Comparison of ENCODE assay signal across 22 cellular contexts in genomic region chr13:82477436-82477835, GRCh38.
"Had no signal": no experiment of that assay in that cellular context is flagged by ENCODE, and none has a peak within 500 bp of the region (broad histone marks: within the 10 kb centered on the region; RNA-seq: fewer than 3 reads in every experiment).

No MANE protein-coding gene starts in this region.

- H3K4me1 ChIP-seq: ascending aorta, gastrocnemius medialis, heart left ventricle, parathyroid adenoma, right lobe of liver, tibial nerve, uterus had no signal

- H3K27me3 ChIP-seq: ascending aorta, gastrocnemius medialis, heart left ventricle, right lobe of liver, tibial nerve, uterus had no signal

- H3K4me3 Mint-ChIP-seq: activated naive CD4-positive, alpha-beta T cell treated with anti-CD3 and anti-CD28 coated beads for 36 hours; activated naive CD8-positive, alpha-beta T cell treated with anti-CD3 and anti-CD28 coated beads, Interleukin-2, amount 50 U/mL, for 24 hours; activated T-cell treated with anti-CD3 and anti-CD28 coated beads, Interleukin-2, amount 50 U/mL, for 4 hours; memory B cell; natural killer cell treated with Interleukin-12 subunit alpha and Interleukin-12 subunit beta and Interleukin-15 and Interleukin-18, amount 100 ng/mL, for 72 hours; stimulated activated naive CD8-positive, alpha-beta T cell treated with anti-CD3 and anti-CD28 coated beads, Interleukin-15, Interleukin-2, amounts not matched to agents 100 ng/mL and 50 ng/mL, for 24 hours; T-helper 2 cell treated with Interferon-gamma antibody and Interleukin-4, amounts not matched to agents 5 μg/mL and 100 μg/mL, for 36 hours had no signal

- H3K4me3 ChIP-seq: ascending aorta, gastrocnemius medialis, heart left ventricle, right lobe of liver, tibial nerve, uterus had no signal

- H2AFZ ChIP-seq: parathyroid adenoma had no signal

- H3K9ac ChIP-seq: parathyroid adenoma had no signal

- H3K27ac Mint-ChIP-seq: activated naive CD4-positive, alpha-beta T cell treated with anti-CD3 and anti-CD28 coated beads for 36 hours; activated naive CD8-positive, alpha-beta T cell treated with anti-CD3 and anti-CD28 coated beads, Interleukin-2, amount 50 U/mL, for 24 hours; memory B cell; natural killer cell treated with Interleukin-12 subunit alpha and Interleukin-12 subunit beta and Interleukin-15 and Interleukin-18, amount 100 ng/mL, for 72 hours; stimulated activated naive CD8-positive, alpha-beta T cell treated with anti-CD3 and anti-CD28 coated beads, Interleukin-15, Interleukin-2, amounts not matched to agents 100 ng/mL and 50 ng/mL, for 24 hours; T-helper 2 cell treated with Interferon-gamma antibody and Interleukin-4, amounts not matched to agents 5 μg/mL and 100 μg/mL, for 36 hours had no signal

- H3K9me3 ChIP-seq: ascending aorta, gastrocnemius medialis, right lobe of liver, tibial nerve, uterus had no signal

- H3K27ac ChIP-seq: ascending aorta, gastrocnemius medialis, heart left ventricle, parathyroid adenoma, right lobe of liver, tibial nerve, uterus had no signal

- DNase-seq: activated CD4-positive, alpha-beta T cell treated with anti-CD3 and anti-CD28 coated beads, Interleukin-2, amount 50 U/mL, for 1 hour; activated CD8-positive, alpha-beta memory T cell treated with anti-CD3 and anti-CD28 coated beads, Interleukin-2, amount 50 U/mL, for 4 hours; activated naive CD4-positive, alpha-beta T cell treated with anti-CD3 and anti-CD28 coated beads for 36 hours; activated naive CD8-positive, alpha-beta T cell treated with anti-CD3 and anti-CD28 coated beads, Interleukin-2, amount 50 U/mL, for 24 hours; activated T-cell treated with anti-CD3 and anti-CD28 coated beads, Interleukin-2, amount 50 U/mL, for 4 hours; effector CD4-positive, alpha-beta T cell; gastrocnemius medialis; heart left ventricle; right lobe of liver; small intestine; stimulated activated CD4-positive, alpha-beta T cell treated with anti-CD3 and anti-CD28 coated beads, Interleukin-15, amount 100 ng/mL, for 24 hours; stimulated activated CD4-positive, alpha-beta T cell treated with anti-CD3 and anti-CD28 coated beads, Interleukin-2, amount 100 ng/mL, for 48 hours; uterus had no signal

- H3K36me3 Mint-ChIP-seq: memory B cell; natural killer cell treated with Interleukin-12 subunit alpha and Interleukin-12 subunit beta and Interleukin-15 and Interleukin-18, amount 100 ng/mL, for 72 hours had no signal

- H3K36me3 ChIP-seq: ascending aorta, gastrocnemius medialis, heart left ventricle, right lobe of liver, tibial nerve, uterus had no signal

- H3K4me1 Mint-ChIP-seq: activated naive CD8-positive, alpha-beta T cell treated with anti-CD3 and anti-CD28 coated beads, Interleukin-2, amount 50 U/mL, for 24 hours; memory B cell had no signal

- ATAC-seq: activated CD4-positive, CD25-positive, alpha-beta regulatory T cell treated with anti-CD3 and anti-CD28 coated beads, Interleukin-2, amount 50 U/mL, for 24 hours; activated naive CD8-positive, alpha-beta T cell treated with anti-CD3 and anti-CD28 coated beads, Interleukin-2, amount 50 U/mL, for 24 hours; activated T-cell treated with anti-CD3 and anti-CD28 coated beads, Interleukin-2, amount 50 U/mL, for 4 hours; esophagus mucosa; gastrocnemius medialis; heart left ventricle; natural killer cell treated with Interleukin-12 subunit alpha and Interleukin-12 subunit beta and Interleukin-15 and Interleukin-18, amount 100 ng/mL, for 72 hours; right lobe of liver had no signal

- H3K27me3 Mint-ChIP-seq: activated naive CD8-positive, alpha-beta T cell treated with anti-CD3 and anti-CD28 coated beads, Interleukin-2, amount 50 U/mL, for 24 hours; memory B cell; natural killer cell treated with Interleukin-12 subunit alpha and Interleukin-12 subunit beta and Interleukin-15 and Interleukin-18, amount 100 ng/mL, for 72 hours; stimulated activated naive CD8-positive, alpha-beta T cell treated with anti-CD3 and anti-CD28 coated beads, Interleukin-15, Interleukin-2, amounts not matched to agents 100 ng/mL and 50 ng/mL, for 24 hours had no signal

- H3K79me2 ChIP-seq: parathyroid adenoma had no signal
